In genomic region chr1:202958544-202959275, GRCh38 we compare ENCODE assay signal across 1 cellular context.
TF ChIP-seq lines count a peak whose summit lies in the region.

No MANE protein-coding gene starts in this region.

TF ChIP-seq in HEK293, 187 proteins besides CTCF, POLR2A, EP300 and RAD21 (continued from another document):
- TF ChIP-seq SP3 (tag by site-specific recombination; IDR thresholded peaks at IDR 0.05): 0 out of 2 replicates have a peak, but pooled peaks have one; percentile 10
- no peak for TF ChIP-seq MYNN (tag by site-specific recombination; IDR thresholded peaks at IDR 0.05; ENCODE audit: borderline replicate concordance)
- TF ChIP-seq ZNF211 (tag by site-specific recombination; IDR thresholded peaks at IDR 0.05; ENCODE audit: low read depth): no peak
- TF ChIP-seq ZNF704 (tag by site-specific recombination; IDR thresholded peaks at IDR 0.05): no peak
- TF ChIP-seq BCL6B (tag by site-specific recombination; IDR thresholded peaks at IDR 0.05): no peak
- no peak for TF ChIP-seq ZIC2 (tag by site-specific recombination; IDR thresholded peaks at IDR 0.05)
- TF ChIP-seq PRDM4 (tag by site-specific recombination; IDR thresholded peaks at IDR 0.05): no peak
- TF ChIP-seq ZNF561 (tag by site-specific recombination; IDR thresholded peaks at IDR 0.05; ENCODE audit: borderline replicate concordance): no peak
- peak; percentile 63 for TF ChIP-seq ZBTB17 (tag by site-specific recombination; IDR thresholded peaks at IDR 0.05)
- no peak for TF ChIP-seq ZNF423 (tag by site-specific recombination; IDR thresholded peaks at IDR 0.05)
- no peak for TF ChIP-seq ZNF398 (tag by site-specific recombination; IDR thresholded peaks at IDR 0.05)
- no peak for TF ChIP-seq ZNF37A (tag by site-specific recombination; IDR thresholded peaks at IDR 0.05)
- peak; percentile 81 for TF ChIP-seq PRDM10 (tag by site-specific recombination; IDR thresholded peaks at IDR 0.05)
- TF ChIP-seq AEBP2 (tag by site-specific recombination; IDR thresholded peaks at IDR 0.05; ENCODE audit: borderline replicate concordance): no peak
- TF ChIP-seq EGR2 (tag by site-specific recombination; IDR thresholded peaks at IDR 0.05; ENCODE audit: low read depth): no peak
- peak; percentile 31; the same call in 1 of the 2 replicates for TF ChIP-seq ZNF335 (tag by site-specific recombination; conservative IDR thresholded peaks at IDR 0.05)
- TF ChIP-seq ZNF354C (tag by site-specific recombination; IDR thresholded peaks at IDR 0.05; ENCODE audit: borderline replicate concordance, low read depth): no peak
- no peak for TF ChIP-seq ZBTB48 (tag by site-specific recombination; IDR thresholded peaks at IDR 0.05)
- TF ChIP-seq ZNF341 (tag by site-specific recombination; IDR thresholded peaks at IDR 0.05; ENCODE audit: low read depth): peak; percentile 16; the same call in 1 of the 2 replicates
- no peak for TF ChIP-seq ZNF155 (tag by site-specific recombination; IDR thresholded peaks at IDR 0.05)
- no peak for TF ChIP-seq ZNF274 (IDR thresholded peaks at IDR 0.05; ENCODE audit: low read length)
- TF ChIP-seq ZNF274 (tag by site-specific recombination; IDR thresholded peaks at IDR 0.05; ENCODE audit: borderline replicate concordance): no peak
- no peak for TF ChIP-seq ZNF266 (tag by site-specific recombination; IDR thresholded peaks at IDR 0.05; ENCODE audit: low read depth)
- TF ChIP-seq ZNF639 (tag by site-specific recombination; IDR thresholded peaks at IDR 0.05): no peak
- no peak for TF ChIP-seq ZNF843 (tag by site-specific recombination; IDR thresholded peaks at IDR 0.05)
- TF ChIP-seq ZNF19 (tag by site-specific recombination; IDR thresholded peaks at IDR 0.05; ENCODE audit: low read depth): no peak
- no peak for TF ChIP-seq ZNF394 (tag by site-specific recombination; IDR thresholded peaks at IDR 0.05; ENCODE audit: borderline replicate concordance)
